In genomic region chr1:106814418-106814817, GRCh38 we compare ENCODE assay signal across 19 cellular contexts.
DNase-seq lines count a peak whose midpoint lies in the region; ATAC-seq, FAIRE-seq and TF ChIP-seq lines count a peak whose summit lies in the region.
"Had no signal": no experiment of that assay in that cellular context is flagged by ENCODE, and none has a peak within 500 bp of the region (broad histone marks: within the 10 kb centered on the region; RNA-seq: fewer than 3 reads in every experiment).

No MANE protein-coding gene starts in this region.

- intact Hi-C loops in cardiac septum (cut with DNase I): no loop called here
- intact Hi-C loops in aorta (cut with DNase I): no loop called here

- H3K4me1 Mint-ChIP-seq in activated naive CD4-positive, alpha-beta T cell treated with anti-CD3 and anti-CD28 coated beads, Interleukin-2, amount 10 ng/mL, durations not matched to agents 7 days and 5 days: no peaks in the 10 kb centered on the region
- H3K4me1 Mint-ChIP-seq: CD4-positive, alpha-beta memory T cell had no signal

- in situ Hi-C loops in GM13977 (cut with MboI; ENCODE audit: low pct_unique_long_range_greater_than_20kb, low sequenced_read_pairs, unreplicated experiment): no loop called here

- no peaks in the 10 kb centered on the region for H3K9me3 ChIP-seq in aorta (ENCODE audit: control insufficient read depth, low read length)
- H3K9me3 ChIP-seq: A549, Caco-2 had no signal

- CTCF ChIA-PET in activated naive CD4-positive, alpha-beta T cell treated with anti-CD3 and anti-CD28 coated beads, Interleukin-2, amount 10 ng/mL, durations not matched to agents 7 days and 5 days (lab: Charles Lee): no interaction called here

- ATAC-seq in foreskin keratinocyte (no peak), aorta (ENCODE audit: low FRiP score) (no peak)
- ATAC-seq: A549 had no signal

- no peak overlapping the region for H3K27ac ChIP-seq in foreskin keratinocyte
- no peak overlapping the region for H3K27ac ChIP-seq in aorta (ENCODE audit: low read depth in 1 of 2, low read length in 2 of 2)
- H3K27ac ChIP-seq: A549, GM23248 had no signal

- H3K4me3 Mint-ChIP-seq in activated naive CD4-positive, alpha-beta T cell treated with anti-CD3 and anti-CD28 coated beads, Interleukin-2, amount 10 ng/mL, durations not matched to agents 7 days and 5 days: no peak overlapping the region
- H3K4me3 Mint-ChIP-seq: CD4-positive, alpha-beta memory T cell had no signal

- H3K36me3 ChIP-seq in aorta (ENCODE audit: control insufficient read depth in 1 of 2, insufficient read depth in 2 of 2, low read length in 1 of 2): no peaks in the 10 kb centered on the region

- H3K27me3 ChIP-seq in foreskin keratinocyte (no peaks in the 10 kb centered on the region), aorta (ENCODE audit: control insufficient read depth in 1 of 2, insufficient read depth in 2 of 2, low read length in 1 of 2) (no peaks in the 10 kb centered on the region)

- no peak for DNase-seq in activated naive CD4-positive, alpha-beta T cell treated with anti-CD3 and anti-CD28 coated beads, Interleukin-2, amount 10 ng/mL, durations not matched to agents 7 days and 5 days
- DNase-seq in activated naive CD4-positive, alpha-beta T cell treated with anti-CD3 and anti-CD28 coated beads, Interleukin-2, amount 50 U/mL, for 16 hours: no peak
- no peak for DNase-seq in H54 (ENCODE audit: insufficient read length, low spot score)
- DNase-seq in foreskin keratinocyte: peak; percentile 1 to 32
- no peak for DNase-seq in GM13977 (ENCODE audit: low spot score)
- DNase-seq in cardiac septum (ENCODE audit: low spot score): no peak
- no peak for DNase-seq in aorta
- DNase-seq: 8988T; C1 segment of cervical spinal cord; Caco-2; CD4-positive, alpha-beta memory T cell; DMS153; DND-41; GF-D8; GM23248; H7; HCEC 1CT had no signal

- WGBS in aorta, 2 donors: 50 to 62% methylated on average over 2 of the region's 2 CpGs

- no peaks in the 10 kb centered on the region for H3K4me1 ChIP-seq in foreskin keratinocyte
- H3K4me1 ChIP-seq in aorta (ENCODE audit: control insufficient read depth in 1 of 2, insufficient read depth in 2 of 2, low read length in 2 of 2): no peaks in the 10 kb centered on the region
- H3K4me1 ChIP-seq: A549, Caco-2 had no signal

- no peaks in the 10 kb centered on the region for H3K36me3 Mint-ChIP-seq in activated naive CD4-positive, alpha-beta T cell treated with anti-CD3 and anti-CD28 coated beads, Interleukin-2, amount 10 ng/mL, durations not matched to agents 7 days and 5 days
- H3K36me3 Mint-ChIP-seq: CD4-positive, alpha-beta memory T cell had no signal

- H3K27ac Mint-ChIP-seq in activated naive CD4-positive, alpha-beta T cell treated with anti-CD3 and anti-CD28 coated beads, Interleukin-2, amount 10 ng/mL, durations not matched to agents 7 days and 5 days: peak overlapping the region; percentile 4
- H3K27ac Mint-ChIP-seq: CD4-positive, alpha-beta memory T cell had no signal

- FAIRE-seq in H54 (lab: Jason Lieb, UNC): peak; percentile 62
- FAIRE-seq: A549, GM12891 had no signal

- TF ChIP-seq CTCF in foreskin keratinocyte (conservative IDR thresholded peaks at IDR 0.05) (no peak), GM13977 (IDR thresholded peaks at IDR 0.05; ENCODE audit: extremely low read depth, insufficient read depth, missing control alignments) (no peak)

- peaks cover 6% of the 10 kb centered on the region for H3K9me3 Mint-ChIP-seq in activated naive CD4-positive, alpha-beta T cell treated with anti-CD3 and anti-CD28 coated beads, Interleukin-2, amount 10 ng/mL, durations not matched to agents 7 days and 5 days

- no peak for TF ChIP-seq POLR2A in H54 (IDR thresholded peaks at IDR 0.05; ENCODE audit: low read depth, low read length)

- no peak overlapping the region for H3K4me3 ChIP-seq in aorta (ENCODE audit: low read length in 2 of 2)
- H3K4me3 ChIP-seq: A549, GM23248 had no signal

- H3K27me3 Mint-ChIP-seq in activated naive CD4-positive, alpha-beta T cell treated with anti-CD3 and anti-CD28 coated beads, Interleukin-2, amount 10 ng/mL, durations not matched to agents 7 days and 5 days: no peaks in the 10 kb centered on the region
- H3K27me3 Mint-ChIP-seq: CD4-positive, alpha-beta memory T cell had no signal

Comparison
In these comparisons a context has a peak if more than half of its experiments do, and no peak if none do; other contexts are left out.
1. DNase-seq: peak in foreskin keratinocyte (2 of 2); none in activated naive CD4-positive, alpha-beta T cell treated with anti-CD3 and anti-CD28 coated beads, Interleukin-2, amount 10 ng/mL, durations not matched to agents 7 days and 5 days (single experiment), activated naive CD4-positive, alpha-beta T cell treated with anti-CD3 and anti-CD28 coated beads, Interleukin-2, amount 50 U/mL, for 16 hours (single experiment), H54 (single experiment), GM13977 (single experiment), cardiac septum (single experiment) and aorta (0 of 2).